ENCODE assay signal across 8 cellular contexts in genomic region chr19:51691122-51692064, GRCh38. TPM values are rescaled to one million over a fixed set of nuclear protein-coding genes. Genes with fewer than 3 reads are reported as not detected.
A peak's percentile ranks its signal among the peaks of the same experiment; 100 is the strongest.
DNase-seq lines count a peak whose midpoint lies in the region; ATAC-seq and TF ChIP-seq lines count a peak whose summit lies in the region.

No MANE protein-coding gene starts in this region.

- H3K9me3 Mint-ChIP-seq in Calu3 (ENCODE audit: low read depth, unreplicated experiment) (no peaks in the 10 kb centered on the region), naive B cell (no peaks in the 10 kb centered on the region)

- H3K27me3 ChIP-seq in colonic mucosa, result peaks cover 7% of the 10 kb centered on the region

- BruUV-seq in Calu3 (replicated peaks; lab: Mats Ljungman, UMichigan), result no TSS peak

- peak overlapping the region in 1 of 2 donors; percentile 73 for H3K9ac ChIP-seq in colonic mucosa (ENCODE audit: low read depth in 2 of 2, low read length in 2 of 2)

- H3K4me1 Mint-ChIP-seq in Calu3 (ENCODE audit: low read depth, unreplicated experiment), result peaks cover 55% of the 10 kb centered on the region
- H3K4me1 Mint-ChIP-seq in naive B cell, result peaks cover 16 to 32% (median 24%) of the 10 kb centered on the region in 3 donors

- H3K27ac Mint-ChIP-seq in Calu3 (ENCODE audit: unreplicated experiment) (peak overlapping the region; percentile 25), naive B cell (peak overlapping the region in 3 of 6 donors; percentile 56 to 84 (median 59))

- no peaks in the 10 kb centered on the region for H3K4me1 ChIP-seq in colonic mucosa

- TF ChIP-seq CTCF in Calu3 (IDR thresholded peaks at IDR 0.05; ENCODE audit: unreplicated experiment) (no peak), colonic mucosa (IDR thresholded peaks at IDR 0.05) (no peak)

- peaks cover 67% of the 10 kb centered on the region for H3K36me3 Mint-ChIP-seq in Calu3 (ENCODE audit: insufficient read depth, unreplicated experiment)
- H3K36me3 Mint-ChIP-seq in naive B cell, result peaks cover 0 to 20% of the 10 kb centered on the region in 2 donors

- H3K27ac ChIP-seq in colonic mucosa, result peak overlapping the region; percentile 84

- peak overlapping the region; percentile 82 for H3K4me3 Mint-ChIP-seq in Calu3 (ENCODE audit: low read depth, unreplicated experiment)
- peak overlapping the region in 7 of 8 donors; percentile 15 to 89 (median 56) for H3K4me3 Mint-ChIP-seq in naive B cell

- ATAC-seq in naive B cell (ENCODE audit: low read depth in 2 of 2), result no peak
- ATAC-seq in HG03439 (IDR thresholded peaks at IDR 0.05; ENCODE audit: unreplicated experiment), result no peak
- no peak for ATAC-seq in HG02678 (IDR thresholded peaks at IDR 0.05; ENCODE audit: unreplicated experiment)

- H3K4me3 ChIP-seq in colonic mucosa, result peak overlapping the region; percentile 54

- DNase-seq in Calu3, result no peak
- peak; percentile 91 for DNase-seq in NCI-H69 (lab: John Stamatoyannopoulos, UW)
- no peak for DNase-seq in colonic mucosa
- DNase-seq in naive B cell, result no peak
- no peak for DNase-seq in NCI-H1436 (lab: John Stamatoyannopoulos, UW)
- no peak for DNase-seq in NCI-H345 (lab: John Stamatoyannopoulos, UW)

- H3K27me3 Mint-ChIP-seq in Calu3 (ENCODE audit: unreplicated experiment), result no peaks in the 10 kb centered on the region
- H3K27me3 Mint-ChIP-seq in naive B cell, result peaks cover 34 to 86% (median 78%) of the 10 kb centered on the region in 3 donors

- no peaks in the 10 kb centered on the region for H3K9me3 ChIP-seq in colonic mucosa

- CTCF ChIA-PET in Calu3 (lab: Charles Lee), result interaction anchor here (0.6 kb wide), 2 partner anchors 30 to 337 kb away, joined by 4 to 5 read pairs; partner anchors contain the start of gene ZNF614

- no peaks in the 10 kb centered on the region for H3K36me3 ChIP-seq in colonic mucosa

- intact Hi-C loops in Calu3 (cut with micrococcal nuclease; ENCODE audit: unreplicated experiment) (no loop called here), colonic mucosa (cut with DNase I) (no loop called here)

RNA-seq across cellular contexts. Expression of gene SPACA6, which starts 1.7 kb away (rescaled TPM):
- total RNA-seq in Calu3 (2022) (30.3 and 33.7 TPM in 2 replicates), colonic mucosa (1 to 10 TPM; 3.0 to 4.3 TPM)
- polyA plus RNA-seq in naive B cell (ENCODE audit: low read depth in 6 of 6), result 1 to 10 TPM in 5 of 6 donors, under 1 TPM in 1; 0.85 to 6.8 (median 3.6) TPM

RNA-seq across cellular contexts. Expression of gene HAS1, which starts 32.4 kb away (rescaled TPM):
- total RNA-seq in Calu3 (2022) (not detected in 2 replicates), colonic mucosa (under 1 TPM in 1 of 2 donors, not detected in 1; 0.40 TPM)
- polyA plus RNA-seq in naive B cell (ENCODE audit: low read depth in 6 of 6), result under 1 TPM in 1 of 6 donors, not detected in 5; 0.29 TPM

RNA-seq across cellular contexts. Expression of gene SIGLEC14, which starts 44.8 kb away (rescaled TPM):
- total RNA-seq in Calu3 (2022), result not detected in 2 replicates
- 1 to 10 TPM; 1.1 to 1.5 TPM for total RNA-seq in colonic mucosa
- 10 to 100 TPM; 14.3 to 27.2 (median 19.9) TPM for polyA plus RNA-seq in naive B cell (ENCODE audit: low read depth in 6 of 6)
